ENCODE assay signal across 9 cellular contexts in genomic region chr1:63316540-63316939, GRCh38. TPM values are rescaled to one million over a fixed set of nuclear protein-coding genes. Genes with fewer than 3 reads are reported as not detected.
DNase-seq lines count a peak whose midpoint lies in the region; ATAC-seq and TF ChIP-seq lines count a peak whose summit lies in the region.
"Had no signal": no experiment of that assay in that cellular context is flagged by ENCODE, and none has a peak within 500 bp of the region (broad histone marks: within the 10 kb centered on the region; RNA-seq: fewer than 3 reads in every experiment).

No MANE protein-coding gene starts in this region.

- H3K4me1 Mint-ChIP-seq in activated naive CD4-positive, alpha-beta T cell treated with anti-CD3 and anti-CD28 coated beads, Interleukin-2, amount 10 ng/mL, durations not matched to agents 7 days and 5 days: peaks cover 32% of the 10 kb centered on the region
- H3K4me1 Mint-ChIP-seq in activated naive CD4-positive, alpha-beta T cell treated with anti-CD3 and anti-CD28 coated beads for 36 hours (ENCODE audit: low read depth): peaks cover 34% of the 10 kb centered on the region

- H3K36me3 ChIP-seq in PC-9 (ENCODE audit: low read depth) (no peaks in the 10 kb centered on the region), iPS DF 6.9 (ENCODE audit: control insufficient read depth, insufficient read depth, low read length) (no peaks in the 10 kb centered on the region), suprapubic skin (no peaks in the 10 kb centered on the region)

- POLR2A ChIA-PET in PC-9 (lab: Charles Lee; ENCODE audit: unreplicated experiment): interaction anchor here (0.6 kb wide), 1 partner anchor 1079 kb away, joined by 3 read pairs; no protein-coding TSS in a partner anchor

- no peak overlapping the region for H3K27ac Mint-ChIP-seq in activated naive CD4-positive, alpha-beta T cell treated with anti-CD3 and anti-CD28 coated beads, Interleukin-2, amount 10 ng/mL, durations not matched to agents 7 days and 5 days
- H3K27ac Mint-ChIP-seq in activated naive CD4-positive, alpha-beta T cell treated with anti-CD3 and anti-CD28 coated beads for 36 hours: no peak overlapping the region

- peaks cover 24% of the 10 kb centered on the region for H3K36me3 Mint-ChIP-seq in activated naive CD4-positive, alpha-beta T cell treated with anti-CD3 and anti-CD28 coated beads, Interleukin-2, amount 10 ng/mL, durations not matched to agents 7 days and 5 days
- H3K36me3 Mint-ChIP-seq in activated naive CD4-positive, alpha-beta T cell treated with anti-CD3 and anti-CD28 coated beads for 36 hours (ENCODE audit: low read depth): peaks cover 6% of the 10 kb centered on the region

- H2AFZ ChIP-seq in PC-9: peak overlapping the region; percentile 88; the same call in 1 of the 2 replicates

- H3F3A ChIP-seq in PC-9 (ENCODE audit: insufficient read depth, low read depth): no peaks in the 10 kb centered on the region

- DNase-seq in activated naive CD4-positive, alpha-beta T cell treated with anti-CD3 and anti-CD28 coated beads, Interleukin-2, amount 10 ng/mL, durations not matched to agents 7 days and 5 days: no peak
- DNase-seq in activated naive CD4-positive, alpha-beta T cell treated with anti-CD3 and anti-CD28 coated beads for 36 hours: no peak
- DNase-seq in PC-9 (no peak), iPS DF 6.9 (ENCODE audit: low read depth, low spot score) (no peak), suprapubic skin (ENCODE audit: low spot score in 2 of 2) (no peak), C1 segment of cervical spinal cord (lab: John Stamatoyannopoulos, UW) (no peak)
- DNase-seq in activated CD8-positive, alpha-beta memory T cell treated with anti-CD3 and anti-CD28 coated beads for 24 hours: no peak

- peaks cover 84% of the 10 kb centered on the region for H3K27me3 Mint-ChIP-seq in activated naive CD4-positive, alpha-beta T cell treated with anti-CD3 and anti-CD28 coated beads, Interleukin-2, amount 10 ng/mL, durations not matched to agents 7 days and 5 days
- H3K27me3 Mint-ChIP-seq in activated naive CD4-positive, alpha-beta T cell treated with anti-CD3 and anti-CD28 coated beads for 36 hours (ENCODE audit: low read depth): peaks cover 65% of the 10 kb centered on the region

- no peak for ATAC-seq in GM21367 (IDR thresholded peaks at IDR 0.05; ENCODE audit: unreplicated experiment)

- H3K27me3 ChIP-seq in PC-9 (ENCODE audit: insufficient read depth, low read depth) (peaks cover 21% of the 10 kb centered on the region; the same call in 1 of the 2 replicates), iPS DF 6.9 (ENCODE audit: control insufficient read depth, insufficient read depth, low read length) (no peaks in the 10 kb centered on the region; the same call in 1 of the 2 replicates), suprapubic skin (peaks cover 90% of the 10 kb centered on the region)

- no peak for TF ChIP-seq CTCF in PC-9 (conservative IDR thresholded peaks at IDR 0.05)
- no peak for TF ChIP-seq CTCF in suprapubic skin (IDR thresholded peaks at IDR 0.05)

- no peaks in the 10 kb centered on the region for H4K20me1 ChIP-seq in PC-9 (ENCODE audit: insufficient read depth)

- H3K4me1 ChIP-seq in PC-9 (replicated peaks; ENCODE audit: insufficient read depth): peaks cover 6% of the 10 kb centered on the region
- H3K4me1 ChIP-seq in iPS DF 6.9 (ENCODE audit: control insufficient read depth, insufficient read depth, low read length): peaks cover 5% of the 10 kb centered on the region; the same call in 1 of the 2 replicates
- peaks cover 35% of the 10 kb centered on the region for H3K4me1 ChIP-seq in suprapubic skin

- H3K27ac ChIP-seq in PC-9: no peak overlapping the region
- no peak overlapping the region for H3K27ac ChIP-seq in iPS DF 6.9 (ENCODE audit: low read length)
- no peak overlapping the region for H3K27ac ChIP-seq in suprapubic skin

- peaks cover 3% of the 10 kb centered on the region for H3K9me3 Mint-ChIP-seq in activated naive CD4-positive, alpha-beta T cell treated with anti-CD3 and anti-CD28 coated beads, Interleukin-2, amount 10 ng/mL, durations not matched to agents 7 days and 5 days
- peaks cover 8% of the 10 kb centered on the region for H3K9me3 Mint-ChIP-seq in activated naive CD4-positive, alpha-beta T cell treated with anti-CD3 and anti-CD28 coated beads for 36 hours

- no peaks in the 10 kb centered on the region for H3K9me2 ChIP-seq in PC-9 (ENCODE audit: insufficient read depth)

- WGBS in iPS DF 6.9 (ENCODE audit: insufficient coverage, insufficient read length): no CpG with 5 or more reads among the region's 26 CpGs
- 30% methylated on average over 18 of the region's 26 CpGs for WGBS in suprapubic skin

- intact Hi-C loops in activated naive CD4-positive, alpha-beta T cell treated with anti-CD3 and anti-CD28 coated beads for 36 hours (cut with micrococcal nuclease): loop anchor here (2.0 kb wide), 1 partner anchor 222 kb away; no protein-coding TSS in a partner anchor
- intact Hi-C loops in PC-9 (cut with micrococcal nuclease; ENCODE audit: unreplicated experiment): loop anchor here (5.0 kb wide), 2 partner anchors 51 to 206 kb away; partner anchors contain the start of genes ALG6, EFCAB7 and ITGB3BP

- no TSS peak for BruUV-seq in PC-9 (replicated peaks; lab: Mats Ljungman, UMichigan)

- peak overlapping the region; percentile 33 for H3K4me3 Mint-ChIP-seq in activated naive CD4-positive, alpha-beta T cell treated with anti-CD3 and anti-CD28 coated beads, Interleukin-2, amount 10 ng/mL, durations not matched to agents 7 days and 5 days
- no peak overlapping the region for H3K4me3 Mint-ChIP-seq in activated naive CD4-positive, alpha-beta T cell treated with anti-CD3 and anti-CD28 coated beads for 36 hours

- peak overlapping the region; percentile 84; the same call in 1 of the 2 replicates for H3K4me2 ChIP-seq in PC-9

- H3K9me3 ChIP-seq in PC-9 (ENCODE audit: insufficient read depth, low read depth): no peaks in the 10 kb centered on the region
- H3K9me3 ChIP-seq in iPS DF 6.9 (ENCODE audit: control insufficient read depth, insufficient read depth, low read length): no peaks in the 10 kb centered on the region
- H3K9me3 ChIP-seq in suprapubic skin: no peaks in the 10 kb centered on the region

- H3K4me3 ChIP-seq in PC-9 (peak overlapping the region; percentile 70; the same call in 1 of the 2 replicates), iPS DF 6.9 (ENCODE audit: low read length) (peak overlapping the region; percentile 48; the same call in 1 of the 2 replicates), suprapubic skin (peak overlapping the region; percentile 55)
- H3K4me3 ChIP-seq: lung had no signal

- CTCF ChIA-PET in activated naive CD4-positive, alpha-beta T cell treated with anti-CD3 and anti-CD28 coated beads, Interleukin-2, amount 10 ng/mL, durations not matched to agents 7 days and 5 days (lab: Charles Lee): interaction anchor here (0.7 to 1.6 kb wide), 3 partner anchors 9 to 18 kb away, joined by 3 to 6 read pairs (median 4); no protein-coding TSS in a partner anchor
- CTCF ChIA-PET in activated naive CD4-positive, alpha-beta T cell treated with anti-CD3 and anti-CD28 coated beads for 36 hours (lab: Charles Lee): interaction anchor here (0.7 to 2.9 kb wide), 5 partner anchors 10 to 222 kb away, joined by 3 to 12 read pairs (median 3); no protein-coding TSS in a partner anchor
- CTCF ChIA-PET in PC-9 (lab: Charles Lee): interaction anchor here (1.0 kb wide), 1 partner anchor 930 kb away, joined by 4 read pairs; no protein-coding TSS in a partner anchor

- no peak for TF ChIP-seq POLR2A in suprapubic skin (IDR thresholded peaks at IDR 0.05)

- no peak for TF ChIP-seq EP300 in suprapubic skin (IDR thresholded peaks at IDR 0.05)

- no peaks in the 10 kb centered on the region for H3K79me2 ChIP-seq in PC-9 (ENCODE audit: low read depth)

RNA-seq across cellular contexts. Expression of gene FOXD3, which starts 5.8 kb away (rescaled TPM):
- total RNA-seq in activated naive CD4-positive, alpha-beta T cell treated with anti-CD3 and anti-CD28 coated beads for 36 hours: not detected
- total RNA-seq in PC-9 (2021) (not detected in 2 replicates), suprapubic skin (1 to 10 TPM in 2 of 4 donors, under 1 TPM in 1, not detected in 1; 0.26 to 2.8 (median 1.5) TPM)

RNA-seq across cellular contexts. Expression of gene ALG6, which starts 50.9 kb away (rescaled TPM):
- total RNA-seq in activated naive CD4-positive, alpha-beta T cell treated with anti-CD3 and anti-CD28 coated beads for 36 hours: 10 to 100 TPM; 11.0 to 13.5 TPM
- total RNA-seq in PC-9 (2021): 11.2 and 14.7 TPM in 2 replicates
- 10 to 100 TPM in 3 of 4 donors, 1 to 10 TPM in 1; 10.0 to 45.0 (median 17.6) TPM for total RNA-seq in suprapubic skin
